16 cellular contexts compared by ENCODE assay signal in the genomic region with DNA sequence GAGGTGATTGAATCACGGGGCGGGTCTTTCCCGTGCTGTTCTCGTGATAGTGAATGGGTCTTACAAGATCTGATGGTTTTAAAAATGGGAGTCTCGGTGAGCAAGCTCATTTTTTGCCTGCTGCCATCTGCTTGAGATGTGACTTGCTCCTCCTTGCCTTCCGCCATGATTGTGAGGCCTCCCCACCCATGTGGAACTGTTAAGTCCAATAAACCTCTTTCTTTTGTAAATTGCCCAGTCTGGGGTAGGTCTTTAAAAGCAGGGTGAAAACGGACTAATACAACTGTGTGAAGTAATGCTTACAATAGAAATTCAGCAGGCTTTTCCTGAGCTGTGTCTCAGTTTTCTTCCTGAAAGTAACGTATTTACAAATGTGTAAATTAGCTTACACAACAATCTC.
A peak's percentile ranks its signal among the peaks of the same experiment; 100 is the strongest.
DNase-seq lines count a peak whose midpoint lies in the region; ATAC-seq and TF ChIP-seq lines count a peak whose summit lies in the region.
"Had no signal": no experiment of that assay in that cellular context is flagged by ENCODE, and none has a peak within 500 bp of the region (broad histone marks: within the 10 kb centered on the region; RNA-seq: fewer than 3 reads in every experiment).

No MANE protein-coding gene starts in this region.

- H3K27ac Mint-ChIP-seq in WTC11 (no peak overlapping the region), chondrocyte (ENCODE audit: unreplicated experiment) (no peak overlapping the region)
- H3K27ac Mint-ChIP-seq: CD8-positive, alpha-beta memory T cell; HFFc6; IgD-negative memory B cell had no signal

- ATAC-seq in WTC11 (peak; percentile 72), GM21737 (IDR thresholded peaks at IDR 0.05; ENCODE audit: unreplicated experiment) (no peak)
- ATAC-seq: GM12878 had no signal

- DNase-seq in NCI-H2227 (lab: John Stamatoyannopoulos, UW; ENCODE audit: unreplicated experiment) (peak; percentile 3), NCI-H2227 treated with DMSO at 0.1 percent for 48 hours (lab: John Stamatoyannopoulos, UW) (no peak), WTC11 (ENCODE audit: low spot score) (peak; percentile 44), iPS DF 4.7 (ENCODE audit: extremely low read depth, low spot score) (peak; percentile 36), chondrocyte (ENCODE audit: low spot score) (no peak), NCI-H187 treated with DMSO at 0.1 percent for 48 hours (lab: John Stamatoyannopoulos, UW) (no peak)
- no peak for DNase-seq in activated effector memory CD4-positive, alpha-beta T cell treated with anti-CD3 and anti-CD28 coated beads, Interleukin-2, amount 50 U/mL, for 16 hours
- DNase-seq: AML-193; Caco-2; CD8-positive, alpha-beta memory T cell; GM23248; HCEC 1CT; HFFc6 had no signal

- POLR2A ChIA-PET in WTC11 (lab: Charles Lee), result interaction anchor here (0.6 to 1.0 kb wide), 2 partner anchors 11 to 27 kb away, joined by 3 to 4 read pairs; no protein-coding TSS in a partner anchor

- H3K36me3 Mint-ChIP-seq in WTC11 (peaks cover 2% of the 10 kb centered on the region; the same call in 1 of the 2 replicates), chondrocyte (ENCODE audit: low read depth) (no peaks in the 10 kb centered on the region)
- H3K36me3 Mint-ChIP-seq: CD8-positive, alpha-beta memory T cell; IgD-negative memory B cell had no signal

- H3K9me3 Mint-ChIP-seq in WTC11 (no peaks in the 10 kb centered on the region), chondrocyte (ENCODE audit: low read depth) (no peaks in the 10 kb centered on the region)
- H3K9me3 Mint-ChIP-seq: CD8-positive, alpha-beta memory T cell; IgD-negative memory B cell had no signal

- TF ChIP-seq CTCF in WTC11 (IDR thresholded peaks at IDR 0.05) (no peak), chondrocyte (IDR thresholded peaks at IDR 0.05) (no peak)

- CTCF ChIA-PET in WTC11 (lab: Charles Lee), result interaction anchor here (0.8 to 1.0 kb wide), 2 partner anchors 92 to 269 kb away, joined by 3 to 5 read pairs; no protein-coding TSS in a partner anchor

- H3K4me1 Mint-ChIP-seq in WTC11 (peaks cover 53% of the 10 kb centered on the region), chondrocyte (ENCODE audit: low read depth) (no peaks in the 10 kb centered on the region)

- H3K27me3 Mint-ChIP-seq in WTC11 (ENCODE audit: low read depth) (peaks cover 99% of the 10 kb centered on the region), chondrocyte (ENCODE audit: low read depth) (no peaks in the 10 kb centered on the region)

- H3K4me3 Mint-ChIP-seq in WTC11, result peak overlapping the region; percentile 1
- no peak overlapping the region for H3K4me3 Mint-ChIP-seq in chondrocyte (ENCODE audit: unreplicated experiment)
- H3K4me3 Mint-ChIP-seq: CD8-positive, alpha-beta memory T cell; HFFc6; IgD-negative memory B cell had no signal

TF ChIP-seq in WTC11, 78 proteins besides CTCF, POLR2A, EP300 and RAD21:
- TF ChIP-seq, protein P1, sequence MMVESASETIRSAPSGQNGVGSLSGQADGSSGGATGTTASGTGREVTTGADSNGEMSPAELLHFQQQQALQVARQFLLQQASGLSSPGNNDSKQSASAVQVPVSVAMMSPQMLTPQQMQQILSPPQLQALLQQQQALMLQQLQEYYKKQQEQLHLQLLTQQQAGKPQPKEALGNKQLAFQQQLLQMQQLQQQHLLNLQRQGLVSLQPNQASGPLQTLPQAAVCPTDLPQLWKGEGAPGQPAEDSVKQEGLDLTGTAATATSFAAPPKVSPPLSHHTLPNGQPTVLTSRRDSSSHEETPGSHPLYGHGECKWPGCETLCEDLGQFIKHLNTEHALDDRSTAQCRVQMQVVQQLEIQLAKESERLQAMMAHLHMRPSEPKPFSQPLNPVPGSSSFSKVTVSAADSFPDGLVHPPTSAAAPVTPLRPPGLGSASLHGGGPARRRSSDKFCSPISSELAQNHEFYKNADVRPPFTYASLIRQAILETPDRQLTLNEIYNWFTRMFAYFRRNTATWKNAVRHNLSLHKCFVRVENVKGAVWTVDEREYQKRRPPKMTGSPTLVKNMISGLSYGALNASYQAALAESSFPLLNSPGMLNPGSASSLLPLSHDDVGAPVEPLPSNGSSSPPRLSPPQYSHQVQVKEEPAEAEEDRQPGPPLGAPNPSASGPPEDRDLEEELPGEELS (CRISPR knock-in tag; IDR thresholded peaks at IDR 0.05), result peak; percentile 90; the same call in 1 of the 2 replicates
- TF ChIP-seq ETV6 (CRISPR knock-in tag; IDR thresholded peaks at IDR 0.05) (peak; percentile 60; the same call in 1 of the 2 replicates), TEAD1 (CRISPR knock-in tag; IDR thresholded peaks at IDR 0.05) (peak; percentile 85; the same call in 1 of the 2 replicates), FOXK1 (CRISPR knock-in tag; IDR thresholded peaks at IDR 0.05) (peak; percentile 59; the same call in 1 of the 2 replicates), PRRX2 (CRISPR knock-in tag; IDR thresholded peaks at IDR 0.05) (no peak), ZNF317 (CRISPR knock-in tag; IDR thresholded peaks at IDR 0.05; ENCODE audit: borderline replicate concordance, low read depth) (0 out of 2 replicates have a peak, but pooled peaks have one; percentile 21), SMAD4 (CRISPR knock-in tag; IDR thresholded peaks at IDR 0.05) (no peak; the same call in 1 of the 2 replicates)
- TF ChIP-seq, protein P2, sequence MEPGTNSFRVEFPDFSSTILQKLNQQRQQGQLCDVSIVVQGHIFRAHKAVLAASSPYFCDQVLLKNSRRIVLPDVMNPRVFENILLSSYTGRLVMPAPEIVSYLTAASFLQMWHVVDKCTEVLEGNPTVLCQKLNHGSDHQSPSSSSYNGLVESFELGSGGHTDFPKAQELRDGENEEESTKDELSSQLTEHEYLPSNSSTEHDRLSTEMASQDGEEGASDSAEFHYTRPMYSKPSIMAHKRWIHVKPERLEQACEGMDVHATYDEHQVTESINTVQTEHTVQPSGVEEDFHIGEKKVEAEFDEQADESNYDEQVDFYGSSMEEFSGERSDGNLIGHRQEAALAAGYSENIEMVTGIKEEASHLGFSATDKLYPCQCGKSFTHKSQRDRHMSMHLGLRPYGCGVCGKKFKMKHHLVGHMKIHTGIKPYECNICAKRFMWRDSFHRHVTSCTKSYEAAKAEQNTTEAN (CRISPR knock-in tag; IDR thresholded peaks at IDR 0.05), result peak; percentile 70; the same call in 1 of the 2 replicates
- TF ChIP-seq, protein P3, sequence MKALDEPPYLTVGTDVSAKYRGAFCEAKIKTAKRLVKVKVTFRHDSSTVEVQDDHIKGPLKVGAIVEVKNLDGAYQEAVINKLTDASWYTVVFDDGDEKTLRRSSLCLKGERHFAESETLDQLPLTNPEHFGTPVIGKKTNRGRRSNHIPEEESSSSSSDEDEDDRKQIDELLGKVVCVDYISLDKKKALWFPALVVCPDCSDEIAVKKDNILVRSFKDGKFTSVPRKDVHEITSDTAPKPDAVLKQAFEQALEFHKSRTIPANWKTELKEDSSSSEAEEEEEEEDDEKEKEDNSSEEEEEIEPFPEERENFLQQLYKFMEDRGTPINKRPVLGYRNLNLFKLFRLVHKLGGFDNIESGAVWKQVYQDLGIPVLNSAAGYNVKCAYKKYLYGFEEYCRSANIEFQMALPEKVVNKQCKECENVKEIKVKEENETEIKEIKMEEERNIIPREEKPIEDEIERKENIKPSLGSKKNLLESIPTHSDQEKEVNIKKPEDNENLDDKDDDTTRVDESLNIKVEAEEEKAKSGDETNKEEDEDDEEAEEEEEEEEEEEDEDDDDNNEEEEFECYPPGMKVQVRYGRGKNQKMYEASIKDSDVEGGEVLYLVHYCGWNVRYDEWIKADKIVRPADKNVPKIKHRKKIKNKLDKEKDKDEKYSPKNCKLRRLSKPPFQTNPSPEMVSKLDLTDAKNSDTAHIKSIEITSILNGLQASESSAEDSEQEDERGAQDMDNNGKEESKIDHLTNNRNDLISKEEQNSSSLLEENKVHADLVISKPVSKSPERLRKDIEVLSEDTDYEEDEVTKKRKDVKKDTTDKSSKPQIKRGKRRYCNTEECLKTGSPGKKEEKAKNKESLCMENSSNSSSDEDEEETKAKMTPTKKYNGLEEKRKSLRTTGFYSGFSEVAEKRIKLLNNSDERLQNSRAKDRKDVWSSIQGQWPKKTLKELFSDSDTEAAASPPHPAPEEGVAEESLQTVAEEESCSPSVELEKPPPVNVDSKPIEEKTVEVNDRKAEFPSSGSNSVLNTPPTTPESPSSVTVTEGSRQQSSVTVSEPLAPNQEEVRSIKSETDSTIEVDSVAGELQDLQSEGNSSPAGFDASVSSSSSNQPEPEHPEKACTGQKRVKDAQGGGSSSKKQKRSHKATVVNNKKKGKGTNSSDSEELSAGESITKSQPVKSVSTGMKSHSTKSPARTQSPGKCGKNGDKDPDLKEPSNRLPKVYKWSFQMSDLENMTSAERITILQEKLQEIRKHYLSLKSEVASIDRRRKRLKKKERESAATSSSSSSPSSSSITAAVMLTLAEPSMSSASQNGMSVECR (CRISPR knock-in tag; IDR thresholded peaks at IDR 0.05; ENCODE audit: borderline replicate concordance), result no peak
TF ChIP-seq in WTC11: peak in this region for 6.

Comparison
In these comparisons a context has a peak if more than half of its experiments do, and no peak if none do; other contexts are left out.
1. DNase-seq: peak in NCI-H2227 (single experiment), WTC11 (single experiment) and iPS DF 4.7 (single experiment); none in NCI-H2227 treated with DMSO at 0.1 percent for 48 hours (single experiment), activated effector memory CD4-positive, alpha-beta T cell treated with anti-CD3 and anti-CD28 coated beads, Interleukin-2, amount 50 U/mL, for 16 hours (single experiment), chondrocyte (single experiment) and NCI-H187 treated with DMSO at 0.1 percent for 48 hours (single experiment).